ENCODE assay signal across 24 cellular contexts in genomic region chr2:210522399-210522798, GRCh38.
"Had no signal": no experiment of that assay in that cellular context is flagged by ENCODE, and none has a peak within 500 bp of the region (broad histone marks: within the 10 kb centered on the region; RNA-seq: fewer than 3 reads in every experiment).

No MANE protein-coding gene starts in this region.

- H3K36me3 ChIP-seq: gastrocnemius medialis, left ventricle myocardium inferior, lower lobe of right lung, thoracic aorta, tibial nerve, upper lobe of left lung had no signal

- H3K4me1 ChIP-seq: gastrocnemius medialis, left ventricle myocardium inferior, lower lobe of right lung, psoas muscle, tibial nerve, upper lobe of left lung had no signal

- H3K4me3 ChIP-seq: dorsolateral prefrontal cortex, gastrocnemius medialis, left ventricle myocardium inferior, lower lobe of right lung, psoas muscle, skin epidermis, thoracic aorta, tibial nerve, upper lobe of left lung had no signal

- ATAC-seq: esophagus mucosa; gastrocnemius medialis; left cardiac atrium; lower lobe of right lung; naive thymus-derived CD8-positive, alpha-beta T cell; psoas muscle; right cardiac atrium; stimulated activated naive B cell treated with anti-CD40 and anti-IgM and Interleukin-4, amounts not matched to agents 10 μg/mL and 1 μg/mL and 100 μg/mL, for 72 hours had no signal

- H3K27ac ChIP-seq: dorsolateral prefrontal cortex, gastrocnemius medialis, left ventricle myocardium inferior, lower lobe of right lung, psoas muscle, skin epidermis, thoracic aorta, tibial nerve, upper lobe of left lung had no signal

- FAIRE-seq: colon, urothelium cell line had no signal

- H3K27me3 ChIP-seq: dorsolateral prefrontal cortex, gastrocnemius medialis, tibial nerve, upper lobe of left lung had no signal

- DNase-seq: dorsolateral prefrontal cortex; effector CD4-positive, alpha-beta T cell; foreskin fibroblast; gastrocnemius medialis; head of caudate nucleus; left cardiac atrium; left ventricle myocardium inferior; lower lobe of right lung; naive thymus-derived CD8-positive, alpha-beta T cell; nephron progenitor cell; nucleus accumbens; posterior cingulate gyrus; psoas muscle; right cardiac atrium; stimulated activated CD4-positive, alpha-beta T cell treated with anti-CD3 and anti-CD28 coated beads, Interleukin-15, amount 100 ng/mL, for 24 hours; stimulated activated CD4-positive, alpha-beta T cell treated with anti-CD3 and anti-CD28 coated beads, Interleukin-2, amount 100 ng/mL, for 48 hours; stimulated activated naive B cell treated with anti-CD40 and anti-IgM and Interleukin-4, amounts not matched to agents 10 μg/mL and 1 μg/mL and 100 μg/mL, for 72 hours; upper lobe of left lung had no signal

- H3K9me3 ChIP-seq: gastrocnemius medialis, left ventricle myocardium inferior, lower lobe of right lung, psoas muscle, thoracic aorta, tibial nerve, upper lobe of left lung had no signal
